ENCODE assay signal across 9 cellular contexts in genomic region chr5:177509361-177509951, GRCh38. TPM values are rescaled to one million over a fixed set of nuclear protein-coding genes. Genes with fewer than 3 reads are reported as not detected.
DNase-seq lines count a peak whose midpoint lies in the region; ATAC-seq and TF ChIP-seq lines count a peak whose summit lies in the region.
"Had no signal": no experiment of that assay in that cellular context is flagged by ENCODE, and none has a peak within 500 bp of the region (broad histone marks: within the 10 kb centered on the region; RNA-seq: fewer than 3 reads in every experiment).

TSS of gene DOK3 (minus strand) at chr5:177509826. CDS start at chr5:177509540, 286 bp downstream.

- no peak within 1 kb of the TSS for H2AFZ ChIP-seq in PC-3 (ENCODE audit: low read length)

- no peaks in the 10 kb centered on the region for H3F3A ChIP-seq in PC-3 (ENCODE audit: low read length, unreplicated experiment)

- CTCF ChIA-PET in PC-3 (lab: Charles Lee), result no interaction called here

- BruUV-seq in PC-3 (replicated peaks; lab: Mats Ljungman, UMichigan), result no TSS peak

- no peaks in the 10 kb centered on the region for H3K9me3 Mint-ChIP-seq in activated T-cell treated with anti-CD3 and anti-CD28 coated beads, Interleukin-2, amount 50 U/mL, for 4 hours
- no peaks in the 10 kb centered on the region for H3K9me3 Mint-ChIP-seq in activated T-cell treated with anti-CD3 and anti-CD28 coated beads, Interleukin-2, amount 50 U/mL, for 72 hours

- no peaks in the 10 kb centered on the region for H3K9me2 ChIP-seq in PC-3 (replicated peaks; ENCODE audit: low read length)

- H3K4me3 ChIP-seq in testis, result peak within 1 kb of the TSS in 1 of 2 donors; percentile 29
- H3K4me3 ChIP-seq in PC-3 (ENCODE audit: low read length), result no peak within 1 kb of the TSS
- H3K4me3 ChIP-seq in HAP-1, result no peak within 1 kb of the TSS
- H3K4me3 ChIP-seq: SK-N-MC had no signal

- H3K4me1 Mint-ChIP-seq in activated T-cell treated with anti-CD3 and anti-CD28 coated beads, Interleukin-2, amount 50 U/mL, for 4 hours (ENCODE audit: low read depth), result peaks cover 11% of the 10 kb centered on the region
- peaks cover 10% of the 10 kb centered on the region for H3K4me1 Mint-ChIP-seq in activated T-cell treated with anti-CD3 and anti-CD28 coated beads, Interleukin-2, amount 50 U/mL, for 72 hours (ENCODE audit: low read depth)

- H4K20me1 ChIP-seq in PC-3 (ENCODE audit: low read length), result no peaks in the 10 kb centered on the region

- H3K36me3 Mint-ChIP-seq in activated T-cell treated with anti-CD3 and anti-CD28 coated beads, Interleukin-2, amount 50 U/mL, for 4 hours (ENCODE audit: insufficient read depth), result peaks cover 26% of the 10 kb centered on the region
- peaks cover 1 to 17% of the 10 kb centered on the region in 2 donors for H3K36me3 Mint-ChIP-seq in activated T-cell treated with anti-CD3 and anti-CD28 coated beads, Interleukin-2, amount 50 U/mL, for 72 hours (ENCODE audit: insufficient read depth in 2 of 2)

- no peaks in the 10 kb centered on the region for H3K9me3 ChIP-seq in testis
- no peaks in the 10 kb centered on the region for H3K9me3 ChIP-seq in PC-3 (ENCODE audit: low read length)
- H3K9me3 ChIP-seq in HAP-1, result no peaks in the 10 kb centered on the region

- ATAC-seq in activated T-cell treated with anti-CD3 and anti-CD28 coated beads, Interleukin-2, amount 50 U/mL, for 4 hours, result peak in 1 of 2 donors; percentile 20
- no peak for ATAC-seq in activated T-cell treated with anti-CD3 and anti-CD28 coated beads, Interleukin-2, amount 50 U/mL, for 72 hours (replicated peaks in 1 of 2)
- peak; percentile 64 for ATAC-seq in left ventricle myocardium superior
- ATAC-seq in PC-3, result no peak

- H3K4me3 Mint-ChIP-seq in activated T-cell treated with anti-CD3 and anti-CD28 coated beads, Interleukin-2, amount 50 U/mL, for 4 hours, result peak within 1 kb of the TSS; percentile 35
- no peak within 1 kb of the TSS for H3K4me3 Mint-ChIP-seq in activated T-cell treated with anti-CD3 and anti-CD28 coated beads, Interleukin-2, amount 50 U/mL, for 72 hours

- H3K27me3 ChIP-seq in testis (no peaks in the 10 kb centered on the region), PC-3 (ENCODE audit: low read length) (no peaks in the 10 kb centered on the region), HAP-1 (ENCODE audit: low read depth) (no peaks in the 10 kb centered on the region)

- H3K79me2 ChIP-seq in PC-3 (ENCODE audit: low read length), result peaks cover 6% of the 10 kb centered on the region; the same call in 1 of the 2 replicates

- no peak for DNase-seq in activated T-cell treated with anti-CD3 and anti-CD28 coated beads, Interleukin-2, amount 50 U/mL, for 4 hours
- DNase-seq in activated T-cell treated with anti-CD3 and anti-CD28 coated beads, Interleukin-2, amount 50 U/mL, for 72 hours, result no peak
- peak; percentile 40 for DNase-seq in OCI-M2 (lab: John Stamatoyannopoulos, UW; ENCODE audit: unreplicated experiment)
- peak; percentile 71 for DNase-seq in left ventricle myocardium superior
- no peak for DNase-seq in testis
- DNase-seq in PC-3, result no peak
- DNase-seq in HAP-1 (ENCODE audit: low spot score in 2 of 2), result no peak
- DNase-seq in NCI-H345 treated with DMSO at 0.1 percent for 48 hours (lab: John Stamatoyannopoulos, UW; ENCODE audit: unreplicated experiment), result no peak

- H3K4me2 ChIP-seq in PC-3 (ENCODE audit: low read length), result no peak within 1 kb of the TSS

- in situ Hi-C loops in HAP-1 (cut with MboI; ENCODE audit: low sequenced_read_pairs), result no loop called here

- intact Hi-C loops in left ventricle myocardium superior (cut with micrococcal nuclease) (no loop called here), testis (cut with DNase I; ENCODE audit: low total_unique reads) (loop anchor here (10.0 kb wide), 1 partner anchor 115 kb away; no protein-coding TSS in a partner anchor), PC-3 (cut with micrococcal nuclease) (no loop called here)

- H3K27ac Mint-ChIP-seq in activated T-cell treated with anti-CD3 and anti-CD28 coated beads, Interleukin-2, amount 50 U/mL, for 72 hours, result no peak within 1 kb of the TSS

- H3K27me3 Mint-ChIP-seq in activated T-cell treated with anti-CD3 and anti-CD28 coated beads, Interleukin-2, amount 50 U/mL, for 4 hours (ENCODE audit: low read depth), result no peaks in the 10 kb centered on the region
- H3K27me3 Mint-ChIP-seq in activated T-cell treated with anti-CD3 and anti-CD28 coated beads, Interleukin-2, amount 50 U/mL, for 72 hours (ENCODE audit: low read depth), result no peaks in the 10 kb centered on the region

- H3K4me1 ChIP-seq in testis, result peaks cover 2% of the 10 kb centered on the region
- no peaks in the 10 kb centered on the region for H3K4me1 ChIP-seq in PC-3 (ENCODE audit: insufficient read depth, low read length)
- no peaks in the 10 kb centered on the region for H3K4me1 ChIP-seq in HAP-1

- 36 to 63% methylated on average over 8 to 20 of the region's 20 CpGs for WGBS in testis, 2 donors

- TF ChIP-seq CTCF in testis (IDR thresholded peaks at IDR 0.05), result no peak
- no peak for TF ChIP-seq CTCF in PC-3 (conservative IDR thresholded peaks at IDR 0.05; ENCODE audit: low read depth, low read length)

- TF ChIP-seq POLR2A in testis (IDR thresholded peaks at IDR 0.05), result no peak

- POLR2A ChIA-PET in PC-3 (lab: Charles Lee; ENCODE audit: unreplicated experiment), result no interaction called here

- H3K36me3 ChIP-seq in testis (ENCODE audit: low read depth, missing control alignments), result no peaks in the 10 kb centered on the region
- peaks cover 15% of the 10 kb centered on the region; the same call in 1 of the 2 replicates for H3K36me3 ChIP-seq in PC-3 (ENCODE audit: low read depth, low read length)
- H3K36me3 ChIP-seq in HAP-1 (replicated peaks), result peaks cover 47% of the 10 kb centered on the region

- H3K9ac ChIP-seq in PC-3 (ENCODE audit: low read length), result no peak within 1 kb of the TSS

- H3K27ac ChIP-seq in testis (peak within 1 kb of the TSS in 1 of 2 donors; percentile 14), PC-3 (ENCODE audit: low read length) (no peak within 1 kb of the TSS)
- H3K27ac ChIP-seq: SK-N-MC had no signal

RNA-seq across cellular contexts. Expression of gene DOK3, which starts in this region (rescaled TPM):
- 1 to 10 TPM; 8.2 to 9.2 (median 8.7) TPM for total RNA-seq in activated T-cell treated with anti-CD3 and anti-CD28 coated beads, Interleukin-2, amount 50 U/mL, for 4 hours
- 1 to 10 TPM; 4.0 to 5.7 TPM for total RNA-seq in activated T-cell treated with anti-CD3 and anti-CD28 coated beads, Interleukin-2, amount 50 U/mL, for 72 hours
- total RNA-seq in left ventricle myocardium superior (3.4 TPM), testis (10 to 100 TPM; 10.7 to 18.7 TPM), PC-3 (2014; rRNA removed) (6.2 and 11.7 TPM in 2 replicates)
- polyA plus RNA-seq in testis (ENCODE audit: insufficient read depth, low read depth, low replicate concordance), result 10.4 TPM

Comparison
In these comparisons a context has a peak if more than half of its experiments do, and no peak if none do; other contexts are left out.
1. DNase-seq: peak in OCI-M2 (single experiment) and left ventricle myocardium superior (single experiment); none in activated T-cell treated with anti-CD3 and anti-CD28 coated beads, Interleukin-2, amount 50 U/mL, for 4 hours (single experiment), activated T-cell treated with anti-CD3 and anti-CD28 coated beads, Interleukin-2, amount 50 U/mL, for 72 hours (0 of 2), testis (single experiment), PC-3 (single experiment), HAP-1 (0 of 2) and NCI-H345 treated with DMSO at 0.1 percent for 48 hours (single experiment).